ENCODE assay signal across 25 cellular contexts in genomic region chr6:56996401-56996800, GRCh38. TPM values are rescaled to one million over a fixed set of nuclear protein-coding genes. Genes with fewer than 3 reads are reported as not detected.
"Had no signal": no experiment of that assay in that cellular context is flagged by ENCODE, and none has a peak within 500 bp of the region (broad histone marks: within the 10 kb centered on the region; RNA-seq: fewer than 3 reads in every experiment).

No MANE protein-coding gene starts in this region.

- H3K4me3 ChIP-seq: cardiac muscle cell, SJSA1 had no signal

- DNase-seq: activated CD4-positive, alpha-beta memory T cell treated with anti-CD3 and anti-CD28 coated beads, Interleukin-2, amount 10 ng/mL, durations not matched to agents 7 days and 5 days; activated CD4-positive, alpha-beta T cell treated with anti-CD3 and anti-CD28 coated beads, Interleukin-2, amount 10 ng/mL, durations not matched to agents 7 days and 5 days; activated CD4-positive, CD25-positive, alpha-beta regulatory T cell; activated gamma-delta T cell; activated naive CD4-positive, alpha-beta T cell treated with anti-CD3 and anti-CD28 coated beads for 36 hours; activated T-cell treated with anti-CD3 and anti-CD28 coated beads for 4 hours; activated T-cell treated with anti-CD3 and anti-CD28 coated beads, Interleukin-2, amount 50 U/mL, for 48 hours; amygdala; brain microvascular endothelial cell; KG1; NCI-H1105 treated with DMSO at 0.1 percent for 48 hours; NCI-H1436 treated with DMSO at 0.1 percent for 48 hours; NCI-H187; NCI-H2081; NCI-H446; NCI-H524; PC-3; SHP77 had no signal

- H3K4me1 ChIP-seq: SJSA1 had no signal

- H3K4me3 Mint-ChIP-seq: activated CD4-positive, alpha-beta memory T cell treated with anti-CD3 and anti-CD28 coated beads, Interleukin-2, amount 10 ng/mL, durations not matched to agents 7 days and 5 days; activated CD4-positive, alpha-beta T cell treated with anti-CD3 and anti-CD28 coated beads, Interleukin-2, amount 10 ng/mL, durations not matched to agents 7 days and 5 days; activated naive CD4-positive, alpha-beta T cell treated with anti-CD3 and anti-CD28 coated beads for 36 hours; activated naive CD8-positive, alpha-beta T cell; activated T-helper 17 cell treated with anti-CD3 and anti-CD28 coated beads, Interleukin-2, amount 50 U/mL, for 72 hours; T-helper 1 cell treated with Interleukin-12 subunit alpha and Interleukin-12 subunit beta and Interleukin-4 antibody, amounts not matched to agents 30 μg/mL and 1 μg/mL, for 36 hours had no signal

- H3K27me3 ChIP-seq: brain microvascular endothelial cell, cardiac muscle cell, SJSA1 had no signal

- H3K36me3 Mint-ChIP-seq: activated naive CD8-positive, alpha-beta T cell had no signal

- H3K27ac ChIP-seq: brain microvascular endothelial cell, cardiac muscle cell, SJSA1, VCaP had no signal

- H3K27ac Mint-ChIP-seq: activated CD4-positive, alpha-beta memory T cell treated with anti-CD3 and anti-CD28 coated beads, Interleukin-2, amount 10 ng/mL, durations not matched to agents 7 days and 5 days; activated CD4-positive, alpha-beta T cell treated with anti-CD3 and anti-CD28 coated beads, Interleukin-2, amount 10 ng/mL, durations not matched to agents 7 days and 5 days; activated naive CD4-positive, alpha-beta T cell treated with anti-CD3 and anti-CD28 coated beads for 36 hours; activated naive CD8-positive, alpha-beta T cell; activated T-helper 17 cell treated with anti-CD3 and anti-CD28 coated beads, Interleukin-2, amount 50 U/mL, for 72 hours; T-helper 1 cell treated with Interleukin-12 subunit alpha and Interleukin-12 subunit beta and Interleukin-4 antibody, amounts not matched to agents 30 μg/mL and 1 μg/mL, for 36 hours had no signal

- H3K36me3 ChIP-seq: brain microvascular endothelial cell, cardiac muscle cell, SJSA1 had no signal

- H3K4me1 Mint-ChIP-seq: activated CD4-positive, alpha-beta memory T cell treated with anti-CD3 and anti-CD28 coated beads, Interleukin-2, amount 10 ng/mL, durations not matched to agents 7 days and 5 days; activated CD4-positive, alpha-beta T cell treated with anti-CD3 and anti-CD28 coated beads, Interleukin-2, amount 10 ng/mL, durations not matched to agents 7 days and 5 days; activated T-helper 17 cell treated with anti-CD3 and anti-CD28 coated beads, Interleukin-2, amount 50 U/mL, for 72 hours had no signal

- H3K9me3 Mint-ChIP-seq: activated CD4-positive, alpha-beta memory T cell treated with anti-CD3 and anti-CD28 coated beads, Interleukin-2, amount 10 ng/mL, durations not matched to agents 7 days and 5 days; activated T-helper 17 cell treated with anti-CD3 and anti-CD28 coated beads, Interleukin-2, amount 50 U/mL, for 72 hours had no signal

RNA-seq across cellular contexts. Expression of gene BEND6, which starts 41.5 kb away (rescaled TPM):
- total RNA-seq: activated CD4-positive, alpha-beta memory T cell treated with anti-CD3 and anti-CD28 coated beads, Interleukin-2, amount 10 ng/mL, durations not matched to agents 7 days and 5 days; activated CD4-positive, alpha-beta T cell treated with anti-CD3 and anti-CD28 coated beads, Interleukin-2, amount 10 ng/mL, durations not matched to agents 7 days and 5 days; activated CD8-positive, alpha-beta memory T cell treated with anti-CD3 and anti-CD28 coated beads for 36 hours; activated naive CD4-positive, alpha-beta T cell treated with anti-CD3 and anti-CD28 coated beads for 36 hours had no signal
